Comparison of ENCODE assay signal across 11 cellular contexts in the genomic region with DNA sequence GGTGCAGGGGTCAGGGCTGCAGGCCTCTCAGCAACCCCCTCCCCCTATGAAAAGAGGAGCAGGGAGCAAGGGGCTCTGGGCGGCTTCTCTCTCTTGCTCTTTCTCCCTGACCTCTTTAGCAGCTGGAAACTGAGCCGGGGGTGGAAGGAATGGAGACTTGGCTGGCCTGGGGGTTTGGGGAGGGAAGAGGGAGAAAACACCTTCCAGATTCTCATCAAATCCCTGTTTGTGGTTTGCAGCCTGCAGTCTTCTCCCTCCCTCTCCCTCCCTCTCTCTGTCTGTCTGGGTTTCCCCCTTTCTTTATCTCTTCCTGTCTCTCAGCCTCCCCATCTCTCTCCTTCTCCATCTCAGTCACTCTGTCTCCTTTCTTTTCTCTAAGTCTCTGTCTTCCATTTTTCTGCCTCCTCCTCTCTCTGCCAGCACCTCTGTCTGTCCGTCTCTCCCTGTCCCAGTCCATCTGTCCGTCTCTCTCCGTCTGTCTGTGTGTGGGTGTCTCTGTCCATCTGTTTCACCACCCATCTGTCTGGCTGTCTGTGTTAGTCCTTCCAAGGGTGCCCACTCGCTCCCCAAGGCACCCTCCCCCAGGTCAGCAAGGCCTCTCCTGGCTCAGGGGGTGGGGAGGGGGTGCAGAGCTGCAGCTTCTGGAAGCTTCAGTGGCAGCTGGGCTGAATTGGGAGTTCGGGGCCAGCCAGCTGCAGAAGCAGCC. TPM values are rescaled to one million over a fixed set of nuclear protein-coding genes. Genes with fewer than 3 reads are reported as not detected.
A peak's percentile ranks its signal among the peaks of the same experiment; 100 is the strongest.
DNase-seq lines count a peak whose midpoint lies in the region; TF ChIP-seq lines count a peak whose summit lies in the region.
"Had no signal": no experiment of that assay in that cellular context is flagged by ENCODE, and none has a peak within 500 bp of the region (broad histone marks: within the 10 kb centered on the region; RNA-seq: fewer than 3 reads in every experiment).

No MANE protein-coding gene starts in this region.

- peak overlapping the region in 4 of 5 donors; percentile 14 to 96 (median 84) for H3K27ac ChIP-seq in adrenal gland
- H3K27ac ChIP-seq in muscle layer of duodenum (ENCODE audit: low read length) = peak overlapping the region; percentile 45
- peak overlapping the region; percentile 97 to 99 for H3K27ac ChIP-seq in tibial artery
- H3K27ac ChIP-seq: C4-2B, pancreas had no signal

- H3K4me1 Mint-ChIP-seq in activated naive CD4-positive, alpha-beta T cell treated with anti-CD3 and anti-CD28 coated beads, Interleukin-2, amount 50 U/mL, for 24 hours = peaks cover 36% of the 10 kb centered on the region

- no peak overlapping the region for H3K27ac Mint-ChIP-seq in activated naive CD4-positive, alpha-beta T cell treated with anti-CD3 and anti-CD28 coated beads, Interleukin-2, amount 50 U/mL, for 24 hours

- H3K27me3 Mint-ChIP-seq in activated naive CD4-positive, alpha-beta T cell treated with anti-CD3 and anti-CD28 coated beads, Interleukin-2, amount 50 U/mL, for 24 hours = no peaks in the 10 kb centered on the region

- H3K4me3 Mint-ChIP-seq in activated naive CD4-positive, alpha-beta T cell treated with anti-CD3 and anti-CD28 coated beads, Interleukin-2, amount 50 U/mL, for 24 hours = peak overlapping the region; percentile 37

- DNase-seq in activated naive CD4-positive, alpha-beta T cell treated with anti-CD3 and anti-CD28 coated beads, Interleukin-2, amount 50 U/mL, for 16 hours = no peak
- DNase-seq in adrenal gland (no peak), tibial artery (peak in 1 of 2 donors; percentile 61), NCI-H1092 (lab: John Stamatoyannopoulos, UW) (no peak), HT-29 (ENCODE audit: low spot score) (no peak), C1 segment of cervical spinal cord (lab: John Stamatoyannopoulos, UW) (no peak)
- DNase-seq: pancreas had no signal

- no peaks in the 10 kb centered on the region for H3K27me3 ChIP-seq in adrenal gland
- H3K27me3 ChIP-seq in muscle layer of duodenum (ENCODE audit: low read depth, low read length) = no peaks in the 10 kb centered on the region
- H3K27me3 ChIP-seq in tibial artery = no peaks in the 10 kb centered on the region
- H3K27me3 ChIP-seq: pancreas had no signal

- 26 to 37% (median 27%) methylated on average over 6 to 7 of the region's 7 CpGs for WGBS in adrenal gland, 4 donors

- peaks cover 94% of the 10 kb centered on the region in 2 donors for H3K4me1 ChIP-seq in adrenal gland (replicated peaks in 1 of 2)
- H3K4me1 ChIP-seq in muscle layer of duodenum (ENCODE audit: control insufficient read depth in 1 of 2, insufficient read depth in 2 of 2, low read length in 2 of 2) = peaks cover 32 to 92% of the 10 kb centered on the region in 2 donors
- H3K4me1 ChIP-seq in tibial artery = peaks cover 9 to 100% (median 91%) of the 10 kb centered on the region in 4 donors

- H3K36me3 Mint-ChIP-seq in activated naive CD4-positive, alpha-beta T cell treated with anti-CD3 and anti-CD28 coated beads, Interleukin-2, amount 50 U/mL, for 24 hours = no peaks in the 10 kb centered on the region

- TF ChIP-seq CTCF in adrenal gland (IDR thresholded peaks at IDR 0.05) = no peak
- no peak for TF ChIP-seq CTCF in tibial artery (IDR thresholded peaks at IDR 0.05)

- intact Hi-C loops in adrenal gland (cut with DNase I) = no loop called here
- intact Hi-C loops in tibial artery (cut with DNase I; ENCODE audit: low total_unique reads) = loop anchor here (2.0 kb wide), 1 partner anchor 15 kb away; no protein-coding TSS in a partner anchor

- H3K4me3 ChIP-seq in adrenal gland (no peak overlapping the region), muscle layer of duodenum (ENCODE audit: low read depth in 1 of 2, low read length in 2 of 2) (peak overlapping the region in 1 of 2 donors; percentile 26), tibial artery (peak overlapping the region in 1 of 2 donors; percentile 99)
- H3K4me3 ChIP-seq: pancreas had no signal

- H3K9me3 ChIP-seq in adrenal gland (replicated peaks in 1 of 3) (no peaks in the 10 kb centered on the region), muscle layer of duodenum (ENCODE audit: control insufficient read depth in 1 of 2, low read length in 2 of 2) (no peaks in the 10 kb centered on the region), tibial artery (no peaks in the 10 kb centered on the region)
- H3K9me3 ChIP-seq: pancreas had no signal

- H3K36me3 ChIP-seq in adrenal gland (replicated peaks in 1 of 2) (no peaks in the 10 kb centered on the region), muscle layer of duodenum (ENCODE audit: control insufficient read depth in 1 of 2, insufficient read depth in 2 of 2, low read length in 2 of 2) (no peaks in the 10 kb centered on the region), tibial artery (peaks cover 0 to 8% (median 0%) of the 10 kb centered on the region in 3 donors)
- H3K36me3 ChIP-seq: pancreas had no signal

- TF ChIP-seq POLR2A in adrenal gland (IDR thresholded peaks at IDR 0.05) = no peak

- H3K9me3 Mint-ChIP-seq in activated naive CD4-positive, alpha-beta T cell treated with anti-CD3 and anti-CD28 coated beads, Interleukin-2, amount 50 U/mL, for 24 hours = no peaks in the 10 kb centered on the region

RNA-seq across cellular contexts. Expression of a gene that starts 6.3 kb away (rescaled TPM):
- total RNA-seq in adrenal gland = 100 to 1,000 TPM in 1 of 8 donors, 10 to 100 TPM in 7; 43.9 to 111 (median 71.8) TPM
- 10 to 100 TPM; 10.4 to 98.5 (median 27.0) TPM for polyA plus RNA-seq in adrenal gland
- total RNA-seq in HT-29 (2014; rRNA removed; shearing (Covaris generic)) = 12.2 and 20.4 TPM in 2 replicates

RNA-seq across cellular contexts. Expression of a gene that starts 37.3 kb away (rescaled TPM):
- total RNA-seq in adrenal gland = 10 to 100 TPM in 4 of 8 donors, 1 to 10 TPM in 4; 4.7 to 16.0 (median 10.4) TPM
- 10 to 100 TPM in 2 of 3 donors, 1 to 10 TPM in 1; 6.0 to 51.9 (median 11.3) TPM for polyA plus RNA-seq in adrenal gland
- total RNA-seq in HT-29 (2014; rRNA removed; shearing (Covaris generic)) = not detected in 2 replicates
- total RNA-seq: glomerular endothelial cell had no signal

Comparison
In these comparisons a context has a peak if more than half of its experiments do, and no peak if none do; other contexts are left out.
1. H3K27ac ChIP-seq: peak in every context shown above with its lines; median percentile 98 in tibial artery; 84 in adrenal gland; 45 in muscle layer of duodenum.